1 cellular context compared by ENCODE assay signal in genomic region chrX:2486476-2487133, GRCh38.
TF ChIP-seq lines count a peak whose summit lies in the region.

No MANE protein-coding gene starts in this region.

TF ChIP-seq in SK-N-SH, 30 proteins besides CTCF, POLR2A, EP300 and RAD21 (continued from another document):
- TF ChIP-seq IRF3 (IDR thresholded peaks at IDR 0.05; ENCODE audit: low read depth, low read length) (no peak), USF2 (IDR thresholded peaks at IDR 0.05; ENCODE audit: borderline replicate concordance, low read depth, low read length) (no peak), SIN3A (IDR thresholded peaks at IDR 0.05; ENCODE audit: borderline replicate concordance, low read depth, low read length) (no peak), POLR2AphosphoS5 (IDR thresholded peaks at IDR 0.05; ENCODE audit: low read depth, low read length) (no peak), RFX5 (IDR thresholded peaks at IDR 0.05; ENCODE audit: low read length) (no peak)
